Comparison of ENCODE assay signal across 8 cellular contexts in genomic region chr9:136686794-136687711, GRCh38. TPM values are rescaled to one million over a fixed set of nuclear protein-coding genes. Genes with fewer than 3 reads are reported as not detected.
DNase-seq lines count a peak whose midpoint lies in the region; ATAC-seq and TF ChIP-seq lines count a peak whose summit lies in the region.

Gene AGPAT2, minus strand, starts transcription at chr9:136687457. Its CDS starts 100 bp downstream, at chr9:136687357.

- peaks cover 18 to 30% of the 10 kb centered on the region in 2 experiments for H3K79me1 ChIP-seq in IMR-90 (ENCODE audit: low read depth in 1 of 2, low read length in 2 of 2)

- peak within 1 kb of the TSS; percentile 96 for H3K9ac ChIP-seq in IMR-90 (ENCODE audit: low read depth, low read length)
- H3K9ac ChIP-seq in SK-N-MC (ENCODE audit: insufficient read length), result peak within 1 kb of the TSS; percentile 81
- H3K9ac ChIP-seq in rectal smooth muscle tissue (ENCODE audit: low read length), result peak within 1 kb of the TSS; percentile 77

- peak within 1 kb of the TSS; percentile 10; the same call in 1 of the 2 replicates for H3K18ac ChIP-seq in IMR-90 (ENCODE audit: low read depth, low read length)

- TF ChIP-seq POLR2A in GM19099 (IDR thresholded peaks at IDR 0.05; ENCODE audit: extremely low read depth, insufficient read length, low read depth), result peak; percentile 63
- TF ChIP-seq POLR2A in IMR-90 (IDR thresholded peaks at IDR 0.05; ENCODE audit: low read depth, low read length), result no peak

- H2BK15ac ChIP-seq in IMR-90 (ENCODE audit: low read depth, low read length), result no peak within 1 kb of the TSS

- DNase-seq in AG08396 (ENCODE audit: low spot score), result peak; percentile 85
- DNase-seq in IMR-90, result peak; percentile 36
- DNase-seq in SK-N-MC (ENCODE audit: low read depth, low spot score), result no peak
- DNase-seq in activated naive CD4-positive, alpha-beta T cell treated with anti-CD3 and anti-CD28 coated beads, Interleukin-2, amount 50 U/mL, for 16 hours, result peak; percentile 71
- DNase-seq in Right ventricle myocardium superior, result peak; percentile 90
- no peak for DNase-seq in amniotic stem cell (lab: John Stamatoyannopoulos, UW)

- no peak within 1 kb of the TSS for H3K23ac ChIP-seq in IMR-90 (ENCODE audit: low read depth, low read length)

- no peak within 1 kb of the TSS for H2BK120ac ChIP-seq in IMR-90 (ENCODE audit: low read depth, low read length)

- H4K20me1 ChIP-seq in IMR-90 (ENCODE audit: insufficient read depth, low read length), result peaks cover 12% of the 10 kb centered on the region; the same call in 1 of the 2 replicates

- H3K4me3 ChIP-seq in IMR-90 (ENCODE audit: insufficient read depth, low read depth, low read length), result peak within 1 kb of the TSS; percentile 88
- peak within 1 kb of the TSS; percentile 90 for H3K4me3 ChIP-seq in SK-N-MC
- H3K4me3 ChIP-seq in rectal smooth muscle tissue (ENCODE audit: low read length), result peak within 1 kb of the TSS; percentile 78

- BruUV-seq in IMR-90 (replicated peaks; lab: Mats Ljungman, UMichigan), result no TSS peak

- ATAC-seq in IMR-90 (ENCODE audit: low read depth), result peak; percentile 84
- ATAC-seq in Right ventricle myocardium superior (ENCODE audit: poor library complexity), result peak; percentile 82

- H4K91ac ChIP-seq in IMR-90 (ENCODE audit: insufficient read depth, low read depth, low read length), result no peak within 1 kb of the TSS; the same call in 1 of the 2 replicates

- no peak within 1 kb of the TSS for H2BK20ac ChIP-seq in IMR-90 (ENCODE audit: low read depth, low read length)

- H2AFZ ChIP-seq in IMR-90 (replicated peaks; ENCODE audit: low read length, poor library complexity), result peak within 1 kb of the TSS; percentile 94

- H3K9me3 ChIP-seq in IMR-90 (ENCODE audit: control insufficient read depth, insufficient read depth, low read length) (no peaks in the 10 kb centered on the region), SK-N-MC (ENCODE audit: low read depth, low read length) (no peaks in the 10 kb centered on the region)

- H3K36me3 ChIP-seq in IMR-90 (ENCODE audit: control insufficient read depth, insufficient read depth, low read length) (no peaks in the 10 kb centered on the region), SK-N-MC (ENCODE audit: insufficient read depth, low read length) (no peaks in the 10 kb centered on the region), rectal smooth muscle tissue (ENCODE audit: control insufficient read depth, insufficient read depth, low read length) (no peaks in the 10 kb centered on the region)

- 0 out of 2 replicates have a peak, but pooled peaks have one; percentile 5 for TF ChIP-seq CTCF in IMR-90 (conservative IDR thresholded peaks at IDR 0.05; ENCODE audit: low read depth, low read length)

- H4K5ac ChIP-seq in IMR-90 (ENCODE audit: low read depth, low read length), result peak within 1 kb of the TSS; percentile 58

- 0% methylated on average over 37 of the region's 106 CpGs; no CpG with 5 or more reads in 1 of the 2 experiments for WGBS in IMR-90 (ENCODE audit: extremely low coverage in 2 of 2, insufficient read length in 1 of 2), 2 experiments

- H3K56ac ChIP-seq in IMR-90 (ENCODE audit: extremely low read depth, insufficient read depth, low read length), result peak within 1 kb of the TSS; percentile 3; the same call in 1 of the 2 replicates

- intact Hi-C loops in IMR-90 (cut with micrococcal nuclease), result no loop called here
- intact Hi-C loops in Right ventricle myocardium superior (cut with DNase I), result loop anchor here (5.0 kb wide), 1 partner anchor 40 kb away; no protein-coding TSS in a partner anchor

- peak within 1 kb of the TSS; percentile 87; the same call in 1 of the 2 replicates for H2AK5ac ChIP-seq in IMR-90 (ENCODE audit: low read depth, low read length)

- H3K9me1 ChIP-seq in IMR-90 (ENCODE audit: insufficient read depth, low read length), result no peaks in the 10 kb centered on the region

- H3K27ac ChIP-seq in IMR-90 (ENCODE audit: insufficient read depth, low read length) (peak within 1 kb of the TSS; percentile 79; the same call in 1 of the 2 replicates), SK-N-MC (no peak within 1 kb of the TSS), rectal smooth muscle tissue (ENCODE audit: low read depth, low read length) (peak within 1 kb of the TSS; percentile 70)

- peak within 1 kb of the TSS; percentile 84 for H3K4me2 ChIP-seq in IMR-90 (ENCODE audit: low read depth, low read length)

- H4K8ac ChIP-seq in IMR-90 (ENCODE audit: low read depth in 2 of 2, low read length in 2 of 2), result peak within 1 kb of the TSS; percentile 62 to 96; a peak in 3 of 4 replicates

- peaks cover 4% of the 10 kb centered on the region for H3K4me1 ChIP-seq in IMR-90 (ENCODE audit: control insufficient read depth, insufficient read depth, low read length)
- peaks cover 18% of the 10 kb centered on the region for H3K4me1 ChIP-seq in rectal smooth muscle tissue (ENCODE audit: control insufficient read depth, insufficient read depth, low read length)

- dilution Hi-C loops in IMR-90 (cut with HindIII; ENCODE audit: low sequenced_read_pairs, unreplicated experiment), result no loop called here

- H2BK5ac ChIP-seq in IMR-90 (ENCODE audit: low read depth, low read length, poor library complexity, severe bottlenecking), result peak within 1 kb of the TSS; percentile 58

- in situ Hi-C loops in IMR-90 (cut with MboI; ENCODE audit: low sequenced_read_pairs), result no loop called here

- H3K27me3 ChIP-seq in IMR-90 (ENCODE audit: control insufficient read depth, insufficient read depth, low read length) (no peaks in the 10 kb centered on the region; the same call in 1 of the 2 replicates), rectal smooth muscle tissue (ENCODE audit: control insufficient read depth, insufficient read depth, low read length) (no peaks in the 10 kb centered on the region)

- CTCF ChIA-PET in IMR-90 (lab: Yijun Ruan, JAX), result no interaction called here

- peak within 1 kb of the TSS; percentile 81 for H3K14ac ChIP-seq in IMR-90 (replicated peaks; ENCODE audit: low read depth, low read length)

- TF ChIP-seq RAD21 in IMR-90 (IDR thresholded peaks at IDR 0.05; ENCODE audit: low read length), result no peak

- peak within 1 kb of the TSS; percentile 89 for H3K4ac ChIP-seq in IMR-90 (ENCODE audit: low read depth, low read length)

- POLR2A ChIA-PET in IMR-90 (lab: Charles Lee; ENCODE audit: unreplicated experiment), result no interaction called here

- peak within 1 kb of the TSS; percentile 97 for H2AK9ac ChIP-seq in IMR-90 (replicated peaks; ENCODE audit: low read depth, low read length, poor library complexity)

TF ChIP-seq in IMR-90, 13 proteins besides CTCF, POLR2A, EP300 and RAD21:
- TF ChIP-seq CEBPB (IDR thresholded peaks at IDR 0.05; ENCODE audit: low read depth, low read length), result no peak
- no peak for TF ChIP-seq MAZ (IDR thresholded peaks at IDR 0.05; ENCODE audit: borderline replicate concordance, low read depth, low read length)
- TF ChIP-seq CHD1 (IDR thresholded peaks at IDR 0.05; ENCODE audit: low read depth, low read length), result no peak
- no peak for TF ChIP-seq USF2 (IDR thresholded peaks at IDR 0.05; ENCODE audit: low read depth, low read length)
- no peak for TF ChIP-seq SMC3 (IDR thresholded peaks at IDR 0.05; ENCODE audit: low read depth, low read length)
- no peak for TF ChIP-seq BHLHE40 (IDR thresholded peaks at IDR 0.05; ENCODE audit: low read depth, low read length)
- TF ChIP-seq RFX5 (IDR thresholded peaks at IDR 0.05; ENCODE audit: low read depth, low read length), result no peak
- no peak for TF ChIP-seq NFE2L2 (IDR thresholded peaks at IDR 0.05; ENCODE audit: low read depth, low read length)
- no peak for TF ChIP-seq ELK1 (IDR thresholded peaks at IDR 0.05; ENCODE audit: borderline replicate concordance, low read depth, low read length)
- TF ChIP-seq FOS (IDR thresholded peaks at IDR 0.05; ENCODE audit: low read depth, low read length), result no peak
- TF ChIP-seq MXI1 (IDR thresholded peaks at IDR 0.05; ENCODE audit: borderline replicate concordance, low read depth, low read length), result no peak
- no peak for TF ChIP-seq MAFK (IDR thresholded peaks at IDR 0.05; ENCODE audit: low read depth, low read length)
- TF ChIP-seq RCOR1 (IDR thresholded peaks at IDR 0.05; ENCODE audit: insufficient replicate concordance, low read length), result no peak

RNA-seq across cellular contexts. Expression of gene AGPAT2, which starts in this region (rescaled TPM):
- total RNA-seq in IMR-90 (2012; rRNA removed), result 16.1 and 18.9 TPM in 2 replicates
- polyA plus RNA-seq in IMR-90 (2012; rRNA removed), result 37.2 and 39.5 TPM in 2 replicates
- polyA plus RNA-seq in IMR-90 (2012; cell fraction: cytosol; rRNA removed), result 22.2 and 63.1 TPM in 2 replicates
- 54.0 and 103 TPM in 2 replicates for polyA plus RNA-seq in IMR-90 (2012; cell fraction: nucleus; rRNA removed; ENCODE audit: low replicate concordance)
- total RNA-seq in Right ventricle myocardium superior, result 48.6 TPM

Comparison
In these comparisons a context has a peak if more than half of its experiments do, and no peak if none do; other contexts are left out.
1. DNase-seq: peak in AG08396 (single experiment), IMR-90 (single experiment), activated naive CD4-positive, alpha-beta T cell treated with anti-CD3 and anti-CD28 coated beads, Interleukin-2, amount 50 U/mL, for 16 hours (single experiment) and Right ventricle myocardium superior (single experiment); none in SK-N-MC (single experiment) and amniotic stem cell (single experiment).
2. Peak in every context shown above with its lines, with median percentiles within 50 percentile points of each other: H3K4me3 ChIP-seq and H3K9ac ChIP-seq.